In the genomic region with DNA sequence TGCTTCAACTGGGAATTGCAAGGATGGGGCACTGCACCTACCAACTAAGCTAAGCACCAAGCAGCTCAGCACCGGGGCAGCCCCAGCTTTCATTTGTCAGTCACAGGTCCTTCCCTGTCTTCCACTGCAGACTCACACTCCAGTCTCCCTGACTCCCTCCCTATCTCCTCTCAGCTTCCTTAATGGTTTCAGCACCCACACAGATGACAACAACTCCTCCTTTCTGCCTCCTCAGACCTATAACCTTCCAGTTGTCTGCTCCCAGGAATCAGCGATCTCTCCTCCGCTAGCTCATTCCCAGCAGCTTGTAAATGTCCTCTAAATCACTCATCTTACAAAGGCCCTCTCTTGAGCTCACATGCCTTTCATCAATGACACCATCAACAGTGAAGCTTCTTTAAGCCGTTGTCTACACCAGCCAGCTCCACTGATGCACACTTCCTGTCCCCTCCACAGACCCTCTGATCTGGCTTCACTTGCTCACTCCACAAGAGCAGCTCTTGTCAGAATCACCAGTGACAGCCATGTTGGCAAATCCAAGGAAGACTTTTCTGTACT, we compare ENCODE assay signal across 10 cellular contexts. TPM values are rescaled to one million over a fixed set of nuclear protein-coding genes. Genes with fewer than 3 reads are reported as not detected.
DNase-seq lines count a peak whose midpoint lies in the region; ATAC-seq and TF ChIP-seq lines count a peak whose summit lies in the region.
"Had no signal": no experiment of that assay in that cellular context is flagged by ENCODE, and none has a peak within 500 bp of the region (broad histone marks: within the 10 kb centered on the region; RNA-seq: fewer than 3 reads in every experiment).

No MANE protein-coding gene starts in this region.

- peaks cover 7% of the 10 kb centered on the region; the same call in 1 of the 2 replicates for H3F3A ChIP-seq in PC-9 (ENCODE audit: insufficient read depth, low read depth)

- peaks cover 7% of the 10 kb centered on the region; the same call in 1 of the 2 replicates for H3K79me2 ChIP-seq in PC-9 (ENCODE audit: low read depth)

- BruUV-seq in PC-9 (replicated peaks; lab: Mats Ljungman, UMichigan): no TSS peak

- H3K9me2 ChIP-seq in PC-9 (ENCODE audit: insufficient read depth): 0 out of 2 replicates have a peak, but pooled peaks cover 5% of the 10 kb centered on the region

- POLR2A ChIA-PET in PC-9 (lab: Charles Lee; ENCODE audit: unreplicated experiment): no interaction called here

- no peak overlapping the region for H3K27ac ChIP-seq in PC-9
- no peak overlapping the region for H3K27ac ChIP-seq in tibial artery

- H4K20me1 ChIP-seq in PC-9 (ENCODE audit: insufficient read depth): 0 out of 2 replicates have a peak, but pooled peaks cover 9% of the 10 kb centered on the region

- no peaks in the 10 kb centered on the region for H3K27me3 ChIP-seq in PC-9 (ENCODE audit: insufficient read depth, low read depth)
- no peaks in the 10 kb centered on the region for H3K27me3 ChIP-seq in tibial artery

- H3K4me3 ChIP-seq in PC-9 (no peak overlapping the region), tibial artery (no peak overlapping the region)

- H2AFZ ChIP-seq in PC-9: no peak overlapping the region

- intact Hi-C loops in PC-9 (cut with micrococcal nuclease; ENCODE audit: unreplicated experiment): no loop called here
- intact Hi-C loops in tibial artery (cut with DNase I; ENCODE audit: low total_unique reads): no loop called here

- peak; percentile 30 for DNase-seq in CMK (ENCODE audit: low read depth)
- peak; percentile 33 for DNase-seq in NCI-H2227 treated with DMSO at 0.1 percent for 48 hours (lab: John Stamatoyannopoulos, UW)
- peak; percentile 35 for DNase-seq in kidney glomerular epithelial cell (lab: John Stamatoyannopoulos, UW)
- DNase-seq in PC-9: no peak
- DNase-seq in tibial artery: no peak
- DNase-seq: aorta; CD4-positive, alpha-beta T cell had no signal

- no peaks in the 10 kb centered on the region for H3K4me1 ChIP-seq in PC-9 (replicated peaks; ENCODE audit: insufficient read depth)
- peaks cover 0 to 7% (median 0%) of the 10 kb centered on the region in 4 donors for H3K4me1 ChIP-seq in tibial artery

- CTCF ChIA-PET in PC-9 (lab: Charles Lee): no interaction called here

- H3K4me2 ChIP-seq in PC-9: no peak overlapping the region

- ATAC-seq in GM21723 (IDR thresholded peaks at IDR 0.05; ENCODE audit: unreplicated experiment): peak; percentile 65
- no peak for ATAC-seq in HG02885 (IDR thresholded peaks at IDR 0.05; ENCODE audit: poor library complexity, unreplicated experiment)
- no peak for ATAC-seq in HG03175 (IDR thresholded peaks at IDR 0.05; ENCODE audit: unreplicated experiment)

- peaks cover 2% of the 10 kb centered on the region; the same call in 1 of the 2 replicates for H3K9me3 ChIP-seq in PC-9 (ENCODE audit: insufficient read depth, low read depth)
- H3K9me3 ChIP-seq in tibial artery: no peaks in the 10 kb centered on the region

- H3K36me3 ChIP-seq in PC-9 (ENCODE audit: low read depth) (no peaks in the 10 kb centered on the region), tibial artery (peaks cover 0 to 14% (median 5%) of the 10 kb centered on the region in 3 donors)

- no peak for TF ChIP-seq CTCF in PC-9 (conservative IDR thresholded peaks at IDR 0.05)
- no peak for TF ChIP-seq CTCF in tibial artery (IDR thresholded peaks at IDR 0.05)

RNA-seq across cellular contexts. Expression of gene CLASP1, which starts 32.1 kb away (rescaled TPM):
- 61.8 and 83.5 TPM in 2 replicates for total RNA-seq in PC-9 (2021)

Comparison
In these comparisons a context has a peak if more than half of its experiments do, and no peak if none do; other contexts are left out.
1. DNase-seq: peak in CMK (single experiment), NCI-H2227 treated with DMSO at 0.1 percent for 48 hours (single experiment) and kidney glomerular epithelial cell (single experiment); none in PC-9 (0 of 2) and tibial artery (0 of 2).